Comparison of ENCODE assay signal across 20 cellular contexts in the genomic region with DNA sequence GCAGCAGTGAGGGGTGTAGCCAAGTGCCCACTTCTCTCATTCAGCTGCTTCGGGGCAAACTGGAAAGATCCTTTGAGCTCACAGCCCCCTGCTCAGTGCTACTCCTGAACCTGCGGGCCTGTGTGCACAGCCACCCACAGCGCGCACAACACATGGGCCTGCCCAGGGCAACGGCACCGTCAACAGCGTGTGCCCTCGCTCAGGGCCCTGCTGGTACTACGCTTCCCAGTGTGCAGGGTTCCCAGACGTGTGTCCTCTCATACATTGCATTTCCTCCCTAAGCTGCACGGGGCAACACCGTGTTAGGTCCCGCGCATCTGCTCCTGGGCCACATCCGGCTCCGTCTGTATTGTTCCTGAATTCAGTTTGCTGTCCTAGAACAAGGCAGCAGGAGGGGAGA. TPM values are rescaled to one million over a fixed set of nuclear protein-coding genes. Genes with fewer than 3 reads are reported as not detected.
DNase-seq lines count a peak whose midpoint lies in the region; ATAC-seq, FAIRE-seq and TF ChIP-seq lines count a peak whose summit lies in the region.
"Had no signal": no experiment of that assay in that cellular context is flagged by ENCODE, and none has a peak within 500 bp of the region (broad histone marks: within the 10 kb centered on the region; RNA-seq: fewer than 3 reads in every experiment).

No MANE protein-coding gene starts in this region.

- H3K36me3 Mint-ChIP-seq in WTC11 (peaks cover 15% of the 10 kb centered on the region), glutamatergic neuron (ENCODE audit: unreplicated experiment) (no peaks in the 10 kb centered on the region)

- intact Hi-C loops in psoas muscle (cut with DNase I): loop anchor here (5.0 to 10.0 kb wide), 3 partner anchors 50 to 260 kb away; no protein-coding TSS in a partner anchor

- ATAC-seq in WTC11 (no peak), psoas muscle (no peak), HG02885 (IDR thresholded peaks at IDR 0.05; ENCODE audit: poor library complexity, unreplicated experiment) (no peak), GM21529 (IDR thresholded peaks at IDR 0.05; ENCODE audit: unreplicated experiment) (no peak)
- ATAC-seq: K562 had no signal

- peak overlapping the region in 9 of 11 experiments; percentile 2 to 65 (median 60); a peak in 16 of 22 replicates for H3K9ac ChIP-seq in BLaER1 treated with 17β-estradiol and CSF1 and Interleukin-3, amounts not matched to agents 10 nM and 100 nM

- CTCF ChIA-PET in WTC11 (lab: Charles Lee): interaction anchor here (2.1 to 10.3 kb wide), 3 partner anchors 82 to 199 kb away, joined by 6 to 190 read pairs (median 53); partner anchors contain the start of genes NXN and TIMM22

- peak overlapping the region in 9 of 11 experiments; percentile 25 to 85 (median 54); a peak in 17 of 22 replicates for H3K27ac ChIP-seq in BLaER1 treated with 17β-estradiol and CSF1 and Interleukin-3, amounts not matched to agents 10 nM and 100 nM
- peak overlapping the region; percentile 23 for H3K27ac ChIP-seq in psoas muscle
- H3K27ac ChIP-seq: SJCRH30 had no signal

- POLR2A ChIA-PET in WTC11 (lab: Charles Lee): interaction anchor here (1.2 kb wide), 1 partner anchor 183 kb away, joined by 5 read pairs; no protein-coding TSS in a partner anchor

- peak overlapping the region; percentile 38 to 99 (median 79) for H3K4me2 ChIP-seq in BLaER1 treated with 17β-estradiol and CSF1 and Interleukin-3, amounts not matched to agents 10 nM and 100 nM

- peaks cover 0 to 35% (median 7%) of the 10 kb centered on the region in 11 experiments; a peak in 10 of 22 replicates for H4K20me1 ChIP-seq in BLaER1 treated with 17β-estradiol and CSF1 and Interleukin-3, amounts not matched to agents 10 nM and 100 nM

- DNase-seq in WTC11 (ENCODE audit: low spot score) (no peak), glutamatergic neuron (no peak), psoas muscle (peak in 1 of 2 donors; percentile 36), D721Med (ENCODE audit: insufficient read length, low spot score) (no peak), medulla oblongata (ENCODE audit: extremely low spot score) (no peak)
- DNase-seq: C1 segment of cervical spinal cord, MV-4-11, NCI-H1417, NCI-H2029, NCI-H2171 treated with DMSO at 0.1 percent for 48 hours, NCI-H748 treated with DMSO at 0.1 percent for 48 hours, RPMI8226, SJCRH30 had no signal

- no peak overlapping the region for H3K4me3 Mint-ChIP-seq in WTC11
- no peak overlapping the region for H3K4me3 Mint-ChIP-seq in glutamatergic neuron (ENCODE audit: unreplicated experiment)

- H3K27me3 Mint-ChIP-seq in WTC11 (ENCODE audit: low read depth): no peaks in the 10 kb centered on the region
- peaks cover 20% of the 10 kb centered on the region for H3K27me3 Mint-ChIP-seq in glutamatergic neuron (ENCODE audit: unreplicated experiment)

- no peaks in the 10 kb centered on the region for H3K9me3 ChIP-seq in BLaER1 treated with 17β-estradiol and CSF1 and Interleukin-3, amounts not matched to agents 10 nM and 100 nM (replicated peaks in 1 of 11)
- no peaks in the 10 kb centered on the region for H3K9me3 ChIP-seq in psoas muscle
- H3K9me3 ChIP-seq: HAP-1, SJCRH30 had no signal

- H3K4me3 ChIP-seq in BLaER1 treated with 17β-estradiol and CSF1 and Interleukin-3, amounts not matched to agents 10 nM and 100 nM: peak overlapping the region in 1 of 10 experiments; percentile 19; a peak in 3 of 20 replicates
- no peak overlapping the region for H3K4me3 ChIP-seq in psoas muscle
- H3K4me3 ChIP-seq: HAP-1, K562, SJCRH30 had no signal

- FAIRE-seq in D721Med (lab: Jason Lieb, UNC): no peak
- FAIRE-seq: A204.1, GM12892, K562 had no signal

- peaks cover 42 to 99% (median 93%) of the 10 kb centered on the region in 10 experiments for H3K4me1 ChIP-seq in BLaER1 treated with 17β-estradiol and CSF1 and Interleukin-3, amounts not matched to agents 10 nM and 100 nM
- H3K4me1 ChIP-seq in psoas muscle: peaks cover 37% of the 10 kb centered on the region
- H3K4me1 ChIP-seq: SJCRH30 had no signal

- H3K27ac Mint-ChIP-seq in WTC11 (peak overlapping the region; percentile 77), glutamatergic neuron (ENCODE audit: unreplicated experiment) (peak overlapping the region; percentile 20)

- H3K4me1 Mint-ChIP-seq in WTC11: peaks cover 10% of the 10 kb centered on the region
- peaks cover 34% of the 10 kb centered on the region for H3K4me1 Mint-ChIP-seq in glutamatergic neuron (ENCODE audit: low read depth, unreplicated experiment)

- H3K36me3 ChIP-seq in BLaER1 treated with 17β-estradiol and CSF1 and Interleukin-3, amounts not matched to agents 10 nM and 100 nM: peaks cover 5 to 29% (median 6%) of the 10 kb centered on the region in 11 experiments; a peak in 21 of 22 replicates
- H3K36me3 ChIP-seq in psoas muscle (ENCODE audit: insufficient read depth in 1 of 2, low read depth in 1 of 2): peaks cover 0 to 26% of the 10 kb centered on the region in 2 donors
- H3K36me3 ChIP-seq: SJCRH30 had no signal

- no peak for TF ChIP-seq CTCF in WTC11 (IDR thresholded peaks at IDR 0.05)
- TF ChIP-seq CTCF in glutamatergic neuron (IDR thresholded peaks at IDR 0.05; ENCODE audit: partially characterized antibody, unreplicated experiment): no peak
- no peak for TF ChIP-seq CTCF in psoas muscle (IDR thresholded peaks at IDR 0.05)
- no peak for TF ChIP-seq CTCF in D721Med (IDR thresholded peaks at IDR 0.05; ENCODE audit: insufficient read depth, missing control alignments)

- WGBS in psoas muscle, 3 donors: 77 to 87% (median 79%) methylated on average over 16 of the region's 16 CpGs

- H3K9me3 Mint-ChIP-seq in WTC11 (no peaks in the 10 kb centered on the region), glutamatergic neuron (ENCODE audit: unreplicated experiment) (peaks cover 24% of the 10 kb centered on the region)

- peaks cover 0 to 40% (median 0%) of the 10 kb centered on the region in 11 experiments; a peak in 4 of 22 replicates for H3K27me3 ChIP-seq in BLaER1 treated with 17β-estradiol and CSF1 and Interleukin-3, amounts not matched to agents 10 nM and 100 nM
- H3K27me3 ChIP-seq in psoas muscle (ENCODE audit: insufficient read depth in 3 of 3, low read length in 2 of 3): no peaks in the 10 kb centered on the region
- H3K27me3 ChIP-seq: SJCRH30 had no signal

TF ChIP-seq in WTC11, 78 proteins besides CTCF, POLR2A, EP300 and RAD21:
- TF ChIP-seq TEAD4 (CRISPR knock-in tag; IDR thresholded peaks at IDR 0.05): no peak

RNA-seq across cellular contexts. Expression of gene MRM3, which starts 15.1 kb away (rescaled TPM):
- total RNA-seq in WTC11 (2021) (23.1 to 25.0 TPM (median 24.3 TPM) in 3 replicates), glutamatergic neuron (ENCODE audit: unreplicated experiment) (11.8 TPM), psoas muscle (10 to 100 TPM; 17.2 to 30.1 (median 19.5) TPM)
- 10 to 100 TPM; 25.9 to 36.2 (median 28.3) TPM for polyA plus RNA-seq in psoas muscle

RNA-seq across cellular contexts. Expression of gene GLOD4, which starts 15.2 kb away (rescaled TPM):
- 69.0 to 73.3 TPM (median 69.1 TPM) in 3 replicates for total RNA-seq in WTC11 (2021)
- 80.1 TPM for total RNA-seq in glutamatergic neuron (ENCODE audit: unreplicated experiment)
- total RNA-seq in psoas muscle: 10 to 100 TPM; 18.5 to 25.2 (median 20.8) TPM
- 10 to 100 TPM; 13.5 to 29.2 (median 21.7) TPM for polyA plus RNA-seq in psoas muscle

RNA-seq across cellular contexts. Expression of gene GEMIN4, which starts 45.2 kb away (rescaled TPM):
- total RNA-seq in WTC11 (2021) (39.9 to 48.4 TPM (median 42.1 TPM) in 3 replicates), glutamatergic neuron (ENCODE audit: unreplicated experiment) (19.9 TPM), psoas muscle (10 to 100 TPM; 11.2 to 21.9 (median 14.8) TPM)
- 10 to 100 TPM in 2 of 3 donors, 1 to 10 TPM in 1; 7.2 to 12.6 (median 11.4) TPM for polyA plus RNA-seq in psoas muscle
